In the genomic region with DNA sequence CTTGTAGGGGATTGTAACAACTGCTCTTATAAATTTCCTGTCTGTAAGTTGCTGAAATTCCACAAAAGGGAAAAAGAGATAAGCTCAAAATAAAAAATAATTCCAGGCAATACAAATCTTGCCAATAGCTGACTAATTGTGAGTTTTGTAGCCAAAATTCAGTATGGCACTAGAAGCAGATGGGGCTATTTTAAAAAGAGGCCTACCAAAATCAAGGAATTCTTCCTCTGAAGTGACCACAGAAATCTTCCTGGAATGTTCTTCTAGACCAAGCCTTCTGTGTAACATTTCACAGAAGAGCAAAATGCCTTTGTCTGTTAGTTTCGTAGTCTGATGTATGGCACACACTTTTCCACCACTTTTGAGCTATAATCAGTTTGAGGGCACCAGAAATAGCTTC, we compare ENCODE assay signal across 26 cellular contexts.
DNase-seq lines count a peak whose midpoint lies in the region; ATAC-seq and TF ChIP-seq lines count a peak whose summit lies in the region.
"Had no signal": no experiment of that assay in that cellular context is flagged by ENCODE, and none has a peak within 500 bp of the region (broad histone marks: within the 10 kb centered on the region; RNA-seq: fewer than 3 reads in every experiment).

No MANE protein-coding gene starts in this region.

- CTCF ChIA-PET in BJ (lab: Yijun Ruan, JAX): interaction anchor here (0.9 kb wide), 1 partner anchor 275 kb away, joined by 3 read pairs; the partner anchor contains the start of gene APP

- peaks cover 8% of the 10 kb centered on the region; the same call in 1 of the 2 replicates for H3K9me3 ChIP-seq in SJCRH30 (replicated peaks)
- H3K9me3 ChIP-seq in fibroblast of lung (ENCODE audit: control insufficient read depth, insufficient read depth, low read depth, low read length): no peaks in the 10 kb centered on the region
- H3K9me3 ChIP-seq: body of pancreas, testis had no signal

- no peak overlapping the region for H3K9ac ChIP-seq in fibroblast of lung (ENCODE audit: insufficient read depth, low read length)

- H3K27ac ChIP-seq in SJCRH30 (peak overlapping the region; percentile 22), fibroblast of lung (ENCODE audit: insufficient read depth, low read length) (no peak overlapping the region)
- H3K27ac ChIP-seq: body of pancreas, hepatocyte, testis had no signal

- H3K4me3 Mint-ChIP-seq in osteocyte (ENCODE audit: unreplicated experiment): no peak overlapping the region
- H3K4me3 Mint-ChIP-seq: activated CD8-positive, alpha-beta T cell treated with anti-CD3 and anti-CD28 coated beads for 36 hours; activated naive CD4-positive, alpha-beta T cell treated with anti-CD3 and anti-CD28 coated beads, Interleukin-2, amount 10 ng/mL, durations not matched to agents 7 days and 5 days; endodermal cell; naive thymus-derived CD4-positive, alpha-beta T cell had no signal

- H3K4me3 ChIP-seq in BJ (ENCODE audit: low read depth, low read length) (no peak overlapping the region), SJCRH30 (no peak overlapping the region), fibroblast of lung (replicated peaks in 1 of 4; ENCODE audit: control extremely low read depth in 1 of 4, insufficient read depth in 1 of 4, low read depth in 3 of 4, low read length in 4 of 4) (no peak overlapping the region)
- H3K4me3 ChIP-seq: body of pancreas, hepatocyte, lung, testis had no signal

- H3K4me2 ChIP-seq in fibroblast of lung (ENCODE audit: extremely low read depth, insufficient read depth, low read length): no peak overlapping the region
- H3K4me2 ChIP-seq: hepatocyte had no signal

- ATAC-seq in GM19351 (IDR thresholded peaks at IDR 0.05; ENCODE audit: unreplicated experiment): no peak
- ATAC-seq: activated CD4-positive, CD25-positive, alpha-beta regulatory T cell treated with anti-CD3 and anti-CD28 coated beads, Interleukin-2, amount 50 U/mL, for 24 hours; activated CD8-positive, alpha-beta T cell treated with anti-CD3 and anti-CD28 coated beads for 36 hours; body of pancreas; naive thymus-derived CD4-positive, alpha-beta T cell; right cardiac atrium; Right ventricle myocardium inferior had no signal

- no peaks in the 10 kb centered on the region for H3K79me2 ChIP-seq in fibroblast of lung (ENCODE audit: control insufficient read depth, insufficient read depth, low read length)
- H3K79me2 ChIP-seq: hepatocyte had no signal

- DNase-seq in BJ (ENCODE audit: low read depth): peak; percentile 34
- peak in 1 of 2 experiments; percentile 42 for DNase-seq in SJCRH30
- peak; percentile 14 to 90 for DNase-seq in fibroblast of lung (ENCODE audit: low read depth in 2 of 2)
- no peak for DNase-seq in osteocyte (ENCODE audit: extremely low spot score, unreplicated experiment)
- no peak for DNase-seq in activated naive CD4-positive, alpha-beta T cell (lab: John Stamatoyannopoulos, UW)
- DNase-seq in midbrain (lab: John Stamatoyannopoulos, UW): no peak
- no peak for DNase-seq in NCI-H2171 (lab: John Stamatoyannopoulos, UW)
- DNase-seq: activated CD8-positive, alpha-beta T cell treated with anti-CD3 and anti-CD28 coated beads for 36 hours; activated naive CD4-positive, alpha-beta T cell treated with anti-CD3 and anti-CD28 coated beads, Interleukin-2, amount 10 ng/mL, durations not matched to agents 7 days and 5 days; activated T-cell treated with anti-CD3 and anti-CD28 coated beads, Interleukin-2, amount 50 U/mL, for 48 hours; body of pancreas; DMS53; endodermal cell; H7; kidney; naive thymus-derived CD4-positive, alpha-beta T cell; NCI-H1417 treated with DMSO at 0.1 percent for 48 hours; NCI-H526; right cardiac atrium; stimulated activated CD4-positive, alpha-beta T cell treated with anti-CD3 and anti-CD28 coated beads, Interleukin-15, amount 100 ng/mL, for 24 hours; testis had no signal

- H3K27me3 Mint-ChIP-seq in osteocyte (ENCODE audit: unreplicated experiment): no peaks in the 10 kb centered on the region
- H3K27me3 Mint-ChIP-seq: activated naive CD4-positive, alpha-beta T cell treated with anti-CD3 and anti-CD28 coated beads, Interleukin-2, amount 10 ng/mL, durations not matched to agents 7 days and 5 days had no signal

- H3K9me3 Mint-ChIP-seq in osteocyte (ENCODE audit: unreplicated experiment): no peaks in the 10 kb centered on the region
- H3K9me3 Mint-ChIP-seq: activated CD8-positive, alpha-beta T cell treated with anti-CD3 and anti-CD28 coated beads for 36 hours; activated naive CD4-positive, alpha-beta T cell treated with anti-CD3 and anti-CD28 coated beads, Interleukin-2, amount 10 ng/mL, durations not matched to agents 7 days and 5 days had no signal

- H4K20me1 ChIP-seq in fibroblast of lung (ENCODE audit: control insufficient read depth, extremely low read depth, insufficient read depth, low read length): no peaks in the 10 kb centered on the region

- H3K27me3 ChIP-seq in BJ (ENCODE audit: control insufficient read depth, insufficient read depth, low read length) (no peaks in the 10 kb centered on the region), SJCRH30 (no peaks in the 10 kb centered on the region), fibroblast of lung (ENCODE audit: control insufficient read depth, insufficient read depth, low read length) (no peaks in the 10 kb centered on the region)
- H3K27me3 ChIP-seq: body of pancreas, hepatocyte, testis had no signal

- TF ChIP-seq CTCF in BJ (IDR thresholded peaks at IDR 0.05; ENCODE audit: insufficient read depth, low read depth, low read length): no peak
- TF ChIP-seq CTCF in fibroblast of lung (conservative IDR thresholded peaks at IDR 0.05 in 1 of 2, IDR thresholded peaks at IDR 0.05 in 1 of 2; ENCODE audit: low read depth in 1 of 2, low read length in 2 of 2): no peak
- TF ChIP-seq CTCF in osteocyte (IDR thresholded peaks at IDR 0.05): no peak

- H3K4me1 Mint-ChIP-seq in osteocyte (ENCODE audit: unreplicated experiment): peaks cover 21% of the 10 kb centered on the region
- H3K4me1 Mint-ChIP-seq: activated naive CD4-positive, alpha-beta T cell treated with anti-CD3 and anti-CD28 coated beads, Interleukin-2, amount 10 ng/mL, durations not matched to agents 7 days and 5 days; naive thymus-derived CD4-positive, alpha-beta T cell had no signal

- no peaks in the 10 kb centered on the region for H3K36me3 ChIP-seq in BJ (ENCODE audit: control insufficient read depth, insufficient read depth, low read length)
- no peaks in the 10 kb centered on the region for H3K36me3 ChIP-seq in SJCRH30
- H3K36me3 ChIP-seq in fibroblast of lung (ENCODE audit: control insufficient read depth, insufficient read depth, low read length): no peaks in the 10 kb centered on the region

- peak overlapping the region; percentile 54 for H3K27ac Mint-ChIP-seq in osteocyte (ENCODE audit: unreplicated experiment)
- H3K27ac Mint-ChIP-seq: activated CD8-positive, alpha-beta T cell treated with anti-CD3 and anti-CD28 coated beads for 36 hours; activated naive CD4-positive, alpha-beta T cell treated with anti-CD3 and anti-CD28 coated beads, Interleukin-2, amount 10 ng/mL, durations not matched to agents 7 days and 5 days; endodermal cell; naive thymus-derived CD4-positive, alpha-beta T cell had no signal

- POLR2A ChIA-PET in BJ (lab: Charles Lee): no interaction called here

- H3K4me1 ChIP-seq in SJCRH30 (peaks cover 30% of the 10 kb centered on the region), fibroblast of lung (ENCODE audit: control insufficient read depth, extremely low read depth, insufficient read depth, low read length) (no peaks in the 10 kb centered on the region)
- H3K4me1 ChIP-seq: body of pancreas, testis had no signal

- no peaks in the 10 kb centered on the region for H3K36me3 Mint-ChIP-seq in osteocyte (ENCODE audit: unreplicated experiment)
- H3K36me3 Mint-ChIP-seq: activated naive CD4-positive, alpha-beta T cell treated with anti-CD3 and anti-CD28 coated beads, Interleukin-2, amount 10 ng/mL, durations not matched to agents 7 days and 5 days; naive thymus-derived CD4-positive, alpha-beta T cell had no signal

- H2AFZ ChIP-seq in fibroblast of lung (ENCODE audit: low read length): no peak overlapping the region
- H2AFZ ChIP-seq: hepatocyte had no signal

Comparison
In these comparisons a context has a peak if more than half of its experiments do, and no peak if none do; other contexts are left out.
1. DNase-seq: peak in BJ (single experiment) and fibroblast of lung (2 of 2); none in osteocyte (single experiment), activated naive CD4-positive, alpha-beta T cell (0 of 4), midbrain (single experiment) and NCI-H2171 (single experiment).